7 cellular contexts compared by ENCODE assay signal in genomic region chr22:47170511-47171440, GRCh38.
DNase-seq lines count a peak whose midpoint lies in the region; ATAC-seq and TF ChIP-seq lines count a peak whose summit lies in the region.
"Not testable (repeated sequence)": the region's sequence is repeated elsewhere in the genome, so short reads cannot be mapped to it uniquely, and the experiment has no call there.

No MANE protein-coding gene starts in this region.

- not testable (repeated sequence) for H3K4me3 ChIP-seq in NB4 (ENCODE audit: low read depth, low read length); osteoblast (ENCODE audit: insufficient read depth, low read length); tibial artery

- not testable (repeated sequence) for TF ChIP-seq CTCF in NB4 (IDR thresholded peaks at IDR 0.05; ENCODE audit: low read depth, low read length); chondrocyte (IDR thresholded peaks at IDR 0.05); osteoblast (IDR thresholded peaks at IDR 0.05; ENCODE audit: extremely low read depth, low read depth, low read length); tibial artery (IDR thresholded peaks at IDR 0.05)

- H4K20me1 ChIP-seq in osteoblast (ENCODE audit: insufficient read depth, low read length): not testable (repeated sequence)

- H3K9me3 ChIP-seq in osteoblast (ENCODE audit: low read depth, low read length); tibial artery: not testable (repeated sequence)

- H3K4me1 Mint-ChIP-seq in activated T-cell treated with anti-CD3 and anti-CD28 coated beads, Interleukin-2, amount 50 U/mL, for 24 hours (ENCODE audit: low read depth); chondrocyte (ENCODE audit: low read depth); memory B cell: not testable (repeated sequence)

- H3K27ac ChIP-seq in osteoblast (ENCODE audit: low read depth, low read length); tibial artery: not testable (repeated sequence)

- not testable (repeated sequence) for H3K79me2 ChIP-seq in osteoblast (ENCODE audit: insufficient read depth, low read length)

- not testable (repeated sequence) for H3K36me3 ChIP-seq in osteoblast (ENCODE audit: insufficient read depth, low read length)
- peaks cover 28 to 55% (median 41%) of the 10 kb centered on the region in 3 donors for H3K36me3 ChIP-seq in tibial artery

- H3K4me2 ChIP-seq in osteoblast (ENCODE audit: insufficient read depth, low read length): not testable (repeated sequence)

- not testable (repeated sequence) for H3K27me3 ChIP-seq in osteoblast (ENCODE audit: insufficient read depth, low read length); tibial artery

- H3K4me1 ChIP-seq in osteoblast (ENCODE audit: insufficient read depth, low read length); tibial artery: not testable (repeated sequence)

- peak; percentile 16 for DNase-seq in NB4 (ENCODE audit: low read depth)
- DNase-seq in activated T-cell treated with anti-CD3 and anti-CD28 coated beads, Interleukin-2, amount 50 U/mL, for 24 hours: peak; percentile 20
- peak; percentile 59 for DNase-seq in chondrocyte (ENCODE audit: low spot score)
- DNase-seq in islet precursor cell: peak; percentile 16
- not testable (repeated sequence) for DNase-seq in memory B cell (ENCODE audit: low spot score in 2 of 2)
- peak; percentile 60 for DNase-seq in osteoblast (ENCODE audit: insufficient read length, low spot score, missing footprints)
- peak; percentile 15 to 44 for DNase-seq in tibial artery

- H3K27me3 Mint-ChIP-seq in activated T-cell treated with anti-CD3 and anti-CD28 coated beads, Interleukin-2, amount 50 U/mL, for 24 hours; chondrocyte (ENCODE audit: low read depth); memory B cell: not testable (repeated sequence)

- ATAC-seq in memory B cell (ENCODE audit: low read depth): not testable (repeated sequence)

- intact Hi-C loops in tibial artery (cut with DNase I; ENCODE audit: low total_unique reads): not testable (repeated sequence)

- not testable (repeated sequence) for TF ChIP-seq POLR2A in NB4 (IDR thresholded peaks at IDR 0.05; ENCODE audit: extremely low read depth, insufficient read length)

- not testable (repeated sequence) for H3K9me3 Mint-ChIP-seq in activated T-cell treated with anti-CD3 and anti-CD28 coated beads, Interleukin-2, amount 50 U/mL, for 24 hours; chondrocyte (ENCODE audit: low read depth); memory B cell

- H2AFZ ChIP-seq in osteoblast (ENCODE audit: low read length): not testable (repeated sequence)

- H3K27ac Mint-ChIP-seq in activated T-cell treated with anti-CD3 and anti-CD28 coated beads, Interleukin-2, amount 50 U/mL, for 24 hours; chondrocyte (ENCODE audit: unreplicated experiment): not testable (repeated sequence)
- peak overlapping the region; percentile 62 for H3K27ac Mint-ChIP-seq in memory B cell

- peaks cover 70% of the 10 kb centered on the region for H3K36me3 Mint-ChIP-seq in activated T-cell treated with anti-CD3 and anti-CD28 coated beads, Interleukin-2, amount 50 U/mL, for 24 hours (ENCODE audit: low read depth)
- not testable (repeated sequence) for H3K36me3 Mint-ChIP-seq in chondrocyte (ENCODE audit: low read depth)
- peaks cover 39% of the 10 kb centered on the region for H3K36me3 Mint-ChIP-seq in memory B cell

- H3K4me3 Mint-ChIP-seq in activated T-cell treated with anti-CD3 and anti-CD28 coated beads, Interleukin-2, amount 50 U/mL, for 24 hours; chondrocyte (ENCODE audit: unreplicated experiment); memory B cell: not testable (repeated sequence)
